ENCODE assay signal across 24 cellular contexts in genomic region chr15:83155937-83156336, GRCh38. TPM values are rescaled to one million over a fixed set of nuclear protein-coding genes. Genes with fewer than 3 reads are reported as not detected.
"Had no signal": no experiment of that assay in that cellular context is flagged by ENCODE, and none has a peak within 500 bp of the region (broad histone marks: within the 10 kb centered on the region; RNA-seq: fewer than 3 reads in every experiment).

No MANE protein-coding gene starts in this region.

- H3K4me1 ChIP-seq: esophagus squamous epithelium, heart right ventricle, psoas muscle, sigmoid colon, stomach, thyroid gland had no signal

- H3K27me3 ChIP-seq: dorsolateral prefrontal cortex, esophagus squamous epithelium, heart right ventricle, ovary, sigmoid colon, stomach, thyroid gland had no signal

- H3K36me3 ChIP-seq: ovary had no signal

- FAIRE-seq: colon, kidney had no signal

- ATAC-seq: heart right ventricle; left lobe of liver; natural killer cell; psoas muscle; right cardiac atrium; stimulated activated effector memory CD8-positive, alpha-beta T cell treated with anti-CD3 and anti-CD28 coated beads, Interleukin-12 subunit alpha, Interleukin-12 subunit beta, amount 100 ng/mL, for 72 hours had no signal

- H3K9me3 Mint-ChIP-seq: natural killer cell; stimulated activated effector memory CD8-positive, alpha-beta T cell treated with anti-CD3 and anti-CD28 coated beads, Interleukin-12 subunit alpha, Interleukin-12 subunit beta, amount 100 ng/mL, for 72 hours had no signal

- H3K4me1 Mint-ChIP-seq: stimulated activated effector memory CD8-positive, alpha-beta T cell treated with anti-CD3 and anti-CD28 coated beads, Interleukin-12 subunit alpha, Interleukin-12 subunit beta, amount 100 ng/mL, for 72 hours had no signal

- H3K9me3 ChIP-seq: esophagus squamous epithelium, heart right ventricle, ovary, psoas muscle, sigmoid colon, stomach, thyroid gland had no signal

- H3K4me3 ChIP-seq: dorsolateral prefrontal cortex, esophagus squamous epithelium, heart right ventricle, ovary, psoas muscle, sigmoid colon, stomach, thyroid gland had no signal

- H3K36me3 Mint-ChIP-seq: natural killer cell had no signal

- H3K4me3 Mint-ChIP-seq: natural killer cell; stimulated activated effector memory CD8-positive, alpha-beta T cell treated with anti-CD3 and anti-CD28 coated beads, Interleukin-12 subunit alpha, Interleukin-12 subunit beta, amount 100 ng/mL, for 72 hours had no signal

- H3K27ac ChIP-seq: dorsolateral prefrontal cortex, esophagus squamous epithelium, heart right ventricle, ovary, psoas muscle, sigmoid colon, stomach, thyroid gland had no signal

- DNase-seq: dorsolateral prefrontal cortex; effector CD4-positive, alpha-beta T cell; esophagus squamous epithelium; foreskin melanocyte; glutamatergic neuron; heart right ventricle; hippocampal formation; natural killer cell; occipital lobe; ovary; posterior cingulate gyrus; psoas muscle; right cardiac atrium; sigmoid colon; stimulated activated CD4-positive, alpha-beta T cell treated with anti-CD3 and anti-CD28 coated beads, Interleukin-2, amount 100 ng/mL, for 24 hours; stimulated activated CD4-positive, alpha-beta T cell treated with anti-CD3 and anti-CD28 coated beads, Interleukin-4, amount 100 ng/mL, for 24 hours; stimulated activated naive CD4-positive, alpha-beta T cell treated with Interleukin-2 at 50 U/mL for 16 hours; stomach; thyroid gland had no signal

- H3K27ac Mint-ChIP-seq: natural killer cell; stimulated activated effector memory CD8-positive, alpha-beta T cell treated with anti-CD3 and anti-CD28 coated beads, Interleukin-12 subunit alpha, Interleukin-12 subunit beta, amount 100 ng/mL, for 72 hours had no signal

RNA-seq across cellular contexts. Expression of gene TM6SF1, which starts 48.5 kb away (rescaled TPM):
- total RNA-seq: renal cortical epithelial cell had no signal
